In the genomic region with DNA sequence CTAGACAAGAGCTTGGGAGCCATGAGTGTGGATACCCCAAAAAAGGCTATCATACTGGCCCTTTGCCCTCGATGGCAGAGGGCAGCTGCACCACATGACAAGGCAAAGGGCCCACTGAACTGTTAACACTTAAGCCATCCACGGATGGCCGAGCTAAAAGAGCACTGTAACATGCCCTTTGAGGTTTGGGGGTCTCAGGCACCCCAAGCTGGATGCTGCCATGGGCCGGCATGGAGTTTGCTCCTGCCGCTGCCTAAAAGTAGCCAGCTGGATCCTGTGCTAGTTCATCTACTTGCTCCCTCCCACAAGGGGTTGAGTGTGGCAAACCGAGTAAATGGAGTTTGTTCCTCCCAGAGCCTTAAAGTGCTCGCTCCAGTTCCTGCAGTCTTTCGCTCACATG, we compare ENCODE assay signal across 28 cellular contexts.
"Had no signal": no experiment of that assay in that cellular context is flagged by ENCODE, and none has a peak within 500 bp of the region (broad histone marks: within the 10 kb centered on the region; RNA-seq: fewer than 3 reads in every experiment).

No MANE protein-coding gene starts in this region.

- H3K4me2 ChIP-seq: neural progenitor cell had no signal

- FAIRE-seq: pancreas, small intestine, urothelium cell line had no signal

- H3K27ac ChIP-seq: neural progenitor cell, neutrophil, pancreas, psoas muscle, right lobe of liver, sigmoid colon, stomach, thoracic aorta, thyroid gland, tibial nerve, upper lobe of left lung, vagina had no signal

- H3K4me3 Mint-ChIP-seq: natural killer cell; nephron; neural progenitor cell; stimulated activated effector memory CD8-positive, alpha-beta T cell treated with anti-CD3 and anti-CD28 coated beads, Interleukin-12 subunit alpha, Interleukin-12 subunit beta, amount 100 ng/mL, for 72 hours; stimulated activated naive B cell treated with anti-CD40 and anti-IgM and Interleukin-4, amounts not matched to agents 10 μg/mL and 1 μg/mL and 100 μg/mL, for 72 hours; stimulated activated naive CD8-positive, alpha-beta T cell treated with anti-CD3 and anti-CD28 coated beads, Interleukin-15, Interleukin-2, amounts not matched to agents 100 ng/mL and 50 ng/mL, for 24 hours had no signal

- H3K4me1 ChIP-seq: neural progenitor cell, pancreas, psoas muscle, right lobe of liver, sigmoid colon, stomach, thyroid gland, tibial nerve, upper lobe of left lung, vagina had no signal

- H3K9me3 ChIP-seq: neutrophil, psoas muscle, right lobe of liver, sigmoid colon, thoracic aorta, thyroid gland, vagina had no signal

- H2AFZ ChIP-seq: neural progenitor cell had no signal

- H3K4me3 ChIP-seq: neural progenitor cell, pancreas, psoas muscle, right lobe of liver, sigmoid colon, stomach, thoracic aorta, thyroid gland, tibial nerve, upper lobe of left lung, vagina had no signal

- H3K27ac Mint-ChIP-seq: natural killer cell; nephron; neural progenitor cell; progenitor cell of endocrine pancreas; stimulated activated effector memory CD8-positive, alpha-beta T cell treated with anti-CD3 and anti-CD28 coated beads, Interleukin-12 subunit alpha, Interleukin-12 subunit beta, amount 100 ng/mL, for 72 hours; stimulated activated naive B cell treated with anti-CD40 and anti-IgM and Interleukin-4, amounts not matched to agents 10 μg/mL and 1 μg/mL and 100 μg/mL, for 72 hours; stimulated activated naive CD8-positive, alpha-beta T cell treated with anti-CD3 and anti-CD28 coated beads, Interleukin-15, Interleukin-2, amounts not matched to agents 100 ng/mL and 50 ng/mL, for 24 hours had no signal

- ATAC-seq: natural killer cell; pancreas; psoas muscle; right cardiac atrium; right lobe of liver; stimulated activated effector memory CD8-positive, alpha-beta T cell treated with anti-CD3 and anti-CD28 coated beads, Interleukin-12 subunit alpha, Interleukin-12 subunit beta, amount 100 ng/mL, for 72 hours; stimulated activated naive B cell treated with anti-CD40 and anti-IgM and Interleukin-4, amounts not matched to agents 10 μg/mL and 1 μg/mL and 100 μg/mL, for 72 hours had no signal

- H3K4me1 Mint-ChIP-seq: natural killer cell; nephron; neural progenitor cell; stimulated activated effector memory CD8-positive, alpha-beta T cell treated with anti-CD3 and anti-CD28 coated beads, Interleukin-12 subunit alpha, Interleukin-12 subunit beta, amount 100 ng/mL, for 72 hours; stimulated activated naive B cell treated with anti-CD40 and anti-IgM and Interleukin-4, amounts not matched to agents 10 μg/mL and 1 μg/mL and 100 μg/mL, for 72 hours had no signal

- H3K9ac ChIP-seq: neural progenitor cell had no signal

- H3K27me3 ChIP-seq: neural progenitor cell, neutrophil, pancreas, right lobe of liver, sigmoid colon, stomach, thyroid gland, tibial nerve, upper lobe of left lung, vagina had no signal

- DNase-seq: natural killer cell; nucleus accumbens; pancreas; psoas muscle; right cardiac atrium; right lobe of liver; sigmoid colon; small intestine; stimulated activated CD4-positive, alpha-beta T cell treated with anti-CD3 and anti-CD28 coated beads, Interleukin-15, amount 100 ng/mL, for 24 hours; stimulated activated CD4-positive, alpha-beta T cell treated with anti-CD3 and anti-CD28 coated beads, Interleukin-2, amount 100 ng/mL, for 24 hours; stimulated activated CD4-positive, alpha-beta T cell treated with anti-CD3 and anti-CD28 coated beads, Interleukin-2, amount 100 ng/mL, for 48 hours; stimulated activated CD4-positive, alpha-beta T cell treated with anti-CD3 and anti-CD28 coated beads, Interleukin-4, amount 100 ng/mL, for 24 hours; stimulated activated naive B cell treated with anti-CD40 and anti-IgM and Interleukin-4, amounts not matched to agents 10 μg/mL and 1 μg/mL and 100 μg/mL, for 72 hours; stimulated activated naive CD4-positive, alpha-beta T cell treated with Interleukin-2 at 50 U/mL for 16 hours; stomach; thyroid gland; trophoblast cell had no signal

- H3K36me3 ChIP-seq: neural progenitor cell, neutrophil, pancreas, right lobe of liver, sigmoid colon, stomach, thoracic aorta, thyroid gland, tibial nerve, upper lobe of left lung, vagina had no signal

- H3K36me3 Mint-ChIP-seq: natural killer cell; neural progenitor cell; stimulated activated effector memory CD8-positive, alpha-beta T cell treated with anti-CD3 and anti-CD28 coated beads, Interleukin-12 subunit alpha, Interleukin-12 subunit beta, amount 100 ng/mL, for 72 hours; stimulated activated naive B cell treated with anti-CD40 and anti-IgM and Interleukin-4, amounts not matched to agents 10 μg/mL and 1 μg/mL and 100 μg/mL, for 72 hours had no signal

- H3K27me3 Mint-ChIP-seq: progenitor cell of endocrine pancreas; stimulated activated naive B cell treated with anti-CD40 and anti-IgM and Interleukin-4, amounts not matched to agents 10 μg/mL and 1 μg/mL and 100 μg/mL, for 72 hours; stimulated activated naive CD8-positive, alpha-beta T cell treated with anti-CD3 and anti-CD28 coated beads, Interleukin-15, Interleukin-2, amounts not matched to agents 100 ng/mL and 50 ng/mL, for 24 hours had no signal
